ENCODE assay signal across 8 cellular contexts in the genomic region with DNA sequence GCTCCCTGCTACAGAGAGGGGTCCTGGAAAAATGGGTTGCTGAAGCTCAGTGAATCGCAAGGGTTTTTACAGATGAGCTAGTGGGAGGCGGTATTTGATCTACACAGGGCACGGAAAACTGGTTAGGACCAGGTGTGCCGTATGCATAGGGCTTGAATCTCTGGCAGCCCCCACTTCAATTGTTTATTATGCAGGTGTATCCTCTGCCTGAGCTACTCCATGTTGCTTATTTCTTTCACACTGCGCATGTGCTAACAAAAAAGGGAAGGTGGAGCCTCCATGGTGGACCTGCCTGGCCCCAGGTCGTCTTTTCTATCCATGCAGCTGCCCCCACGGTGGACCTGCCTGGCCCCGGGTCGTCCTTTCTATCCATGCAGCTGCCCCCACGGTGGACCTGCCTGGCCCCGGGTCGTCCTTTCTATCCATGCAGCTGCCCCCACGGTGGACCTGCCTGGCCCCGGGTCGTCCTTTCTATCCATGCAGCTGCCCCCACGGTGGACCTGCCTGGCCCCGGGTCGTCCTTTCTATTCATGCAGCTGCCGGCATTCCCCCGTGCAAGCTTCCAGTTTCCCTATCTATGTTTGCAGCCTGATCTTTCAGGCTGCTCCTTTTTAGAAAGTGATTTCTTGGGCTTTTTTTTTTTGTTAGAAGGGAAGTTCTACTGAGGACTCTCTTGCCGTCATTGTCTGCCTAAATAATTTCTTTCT. TPM values are rescaled to one million over a fixed set of nuclear protein-coding genes. Genes with fewer than 3 reads are reported as not detected.
DNase-seq lines count a peak whose midpoint lies in the region; ATAC-seq lines count a peak whose summit lies in the region.
"Not testable (repeated sequence)": the region's sequence is repeated elsewhere in the genome, so short reads cannot be mapped to it uniquely, and the experiment has no call there.

No MANE protein-coding gene starts in this region.

- H3K36me3 ChIP-seq in CD4-positive, alpha-beta memory T cell (ENCODE audit: insufficient read depth, low read length), result not testable (repeated sequence)

- not testable (repeated sequence) for H3K36me3 Mint-ChIP-seq in CD4-positive, alpha-beta memory T cell; T-helper 17 cell (ENCODE audit: low read depth); central memory CD8-positive, alpha-beta T cell (ENCODE audit: insufficient read depth); memory B cell; stimulated activated effector memory CD8-positive, alpha-beta T cell treated with anti-CD3 and anti-CD28 coated beads, Interleukin-12 subunit alpha, Interleukin-12 subunit beta, amount 100 ng/mL, for 72 hours

- intact Hi-C loops in CD4-positive, alpha-beta memory T cell (cut with micrococcal nuclease), result not testable (repeated sequence)

- not testable (repeated sequence) for H3K27ac ChIP-seq in CD4-positive, alpha-beta memory T cell (ENCODE audit: low read depth, low read length)

- peak overlapping the region in 5 of 7 donors; percentile 55 to 94 (median 82) for H3K27ac Mint-ChIP-seq in CD4-positive, alpha-beta memory T cell
- H3K27ac Mint-ChIP-seq in T-helper 17 cell; central memory CD8-positive, alpha-beta T cell (ENCODE audit: low read depth); memory B cell: not testable (repeated sequence)
- peak overlapping the region; percentile 66 for H3K27ac Mint-ChIP-seq in stimulated activated effector memory CD8-positive, alpha-beta T cell treated with anti-CD3 and anti-CD28 coated beads, Interleukin-12 subunit alpha, Interleukin-12 subunit beta, amount 100 ng/mL, for 72 hours

- not testable (repeated sequence) for H3K27me3 Mint-ChIP-seq in CD4-positive, alpha-beta memory T cell; T-helper 17 cell; central memory CD8-positive, alpha-beta T cell; memory B cell

- H3K9me3 Mint-ChIP-seq in CD4-positive, alpha-beta memory T cell; central memory CD8-positive, alpha-beta T cell; memory B cell; stimulated activated effector memory CD8-positive, alpha-beta T cell treated with anti-CD3 and anti-CD28 coated beads, Interleukin-12 subunit alpha, Interleukin-12 subunit beta, amount 100 ng/mL, for 72 hours: not testable (repeated sequence)

- ATAC-seq in HG02981 (IDR thresholded peaks at IDR 0.05; ENCODE audit: unreplicated experiment) (peak; percentile 54), T-helper 17 cell (peak; percentile 51), memory B cell (ENCODE audit: low read depth) (peak; percentile 95)
- peak; percentile 43 for ATAC-seq in central memory CD8-positive, alpha-beta T cell (replicated peaks; ENCODE audit: extremely low read depth, poor library complexity, severe bottlenecking)
- ATAC-seq in stimulated activated effector memory CD8-positive, alpha-beta T cell treated with anti-CD3 and anti-CD28 coated beads, Interleukin-12 subunit alpha, Interleukin-12 subunit beta, amount 100 ng/mL, for 72 hours, result peak; percentile 75

- H3K4me3 Mint-ChIP-seq in CD4-positive, alpha-beta memory T cell, result peak overlapping the region in 7 of 8 donors; percentile 81 to 92 (median 85)
- H3K4me3 Mint-ChIP-seq in T-helper 17 cell (peak overlapping the region; percentile 76), memory B cell (peak overlapping the region; percentile 85)
- peak overlapping the region; percentile 73 for H3K4me3 Mint-ChIP-seq in central memory CD8-positive, alpha-beta T cell
- peak overlapping the region; percentile 73 for H3K4me3 Mint-ChIP-seq in stimulated activated effector memory CD8-positive, alpha-beta T cell treated with anti-CD3 and anti-CD28 coated beads, Interleukin-12 subunit alpha, Interleukin-12 subunit beta, amount 100 ng/mL, for 72 hours

- H3K4me1 Mint-ChIP-seq in CD4-positive, alpha-beta memory T cell, result peaks cover 0 to 12% (median 5%) of the 10 kb centered on the region in 4 donors
- not testable (repeated sequence) for H3K4me1 Mint-ChIP-seq in T-helper 17 cell; central memory CD8-positive, alpha-beta T cell; memory B cell
- H3K4me1 Mint-ChIP-seq in stimulated activated effector memory CD8-positive, alpha-beta T cell treated with anti-CD3 and anti-CD28 coated beads, Interleukin-12 subunit alpha, Interleukin-12 subunit beta, amount 100 ng/mL, for 72 hours, result peaks cover 12% of the 10 kb centered on the region

- POLR2A ChIA-PET in CD4-positive, alpha-beta memory T cell (lab: Charles Lee; ENCODE audit: partially characterized antibody), result not testable (repeated sequence)

- not testable (repeated sequence) for H3K27me3 ChIP-seq in CD4-positive, alpha-beta memory T cell (ENCODE audit: insufficient read depth, low read length)

- DNase-seq in CD4-positive, alpha-beta memory T cell, result peak in 4 of 5 donors; percentile 33 to 51 (median 44)
- peak; percentile 82 for DNase-seq in NCI-H510A treated with DMSO at 0.1 percent for 48 hours (lab: John Stamatoyannopoulos, UW)
- DNase-seq in T-helper 17 cell; central memory CD8-positive, alpha-beta T cell (ENCODE audit: low spot score in 2 of 2): not testable (repeated sequence)
- DNase-seq in activated T-cell treated with anti-CD3 and anti-CD28 coated beads for 24 hours (ENCODE audit: low read depth), result peak; percentile 4
- DNase-seq in memory B cell (ENCODE audit: low spot score in 2 of 2), result peak in 1 of 2 donors; percentile 25
- DNase-seq in stimulated activated effector memory CD8-positive, alpha-beta T cell treated with anti-CD3 and anti-CD28 coated beads, Interleukin-12 subunit alpha, Interleukin-12 subunit beta, amount 100 ng/mL, for 72 hours (ENCODE audit: low spot score in 2 of 2), result peak in 1 of 2 donors; percentile 9

- not testable (repeated sequence) for H3K4me1 ChIP-seq in CD4-positive, alpha-beta memory T cell (ENCODE audit: insufficient read depth, low read length)

- H3K9me3 ChIP-seq in CD4-positive, alpha-beta memory T cell (ENCODE audit: control insufficient read depth in 1 of 2, low read length in 2 of 2); T-helper 17 cell (ENCODE audit: control insufficient read depth, low read length, poor library complexity, severe bottlenecking): not testable (repeated sequence)

- not testable (repeated sequence) for H3K4me3 ChIP-seq in CD4-positive, alpha-beta memory T cell (ENCODE audit: low read length in 2 of 2)

- CTCF ChIA-PET in CD4-positive, alpha-beta memory T cell (lab: Charles Lee; ENCODE audit: partially characterized antibody), result interaction anchor here (1.7 kb wide), 1 partner anchor 9 kb away, joined by 5 read pairs; no protein-coding TSS in a partner anchor

RNA-seq across cellular contexts. Expression of a gene that starts 27.7 kb away (rescaled TPM):
- total RNA-seq in CD4-positive, alpha-beta memory T cell, result not detected
- not detected for polyA plus RNA-seq in CD4-positive, alpha-beta memory T cell
- not detected for total RNA-seq in T-helper 17 cell

RNA-seq across cellular contexts. Expression of a gene that starts 29.8 kb away (rescaled TPM):
- total RNA-seq in CD4-positive, alpha-beta memory T cell, result 100 to 1,000 TPM; 170 to 177 TPM
- 10 to 100 TPM in 1 of 2 donors, 1 to 10 TPM in 1; 5.4 to 19.0 TPM for polyA plus RNA-seq in CD4-positive, alpha-beta memory T cell
- 100 to 1,000 TPM; 177 to 192 TPM for total RNA-seq in T-helper 17 cell

Comparison
In these comparisons a context has a peak if more than half of its experiments do, and no peak if none do; other contexts are left out.
1. ATAC-seq: peak in every context shown above with its lines; median percentile 95 in memory B cell; 75 in stimulated activated effector memory CD8-positive, alpha-beta T cell treated with anti-CD3 and anti-CD28 coated beads, Interleukin-12 subunit alpha, Interleukin-12 subunit beta, amount 100 ng/mL, for 72 hours; 54 in HG02981; 51 in T-helper 17 cell; 43 in central memory CD8-positive, alpha-beta T cell.